ENCODE assay signal across 26 cellular contexts in genomic region chr2:25443766-25444165, GRCh38.
"Had no signal": no experiment of that assay in that cellular context is flagged by ENCODE, and none has a peak within 500 bp of the region (broad histone marks: within the 10 kb centered on the region; RNA-seq: fewer than 3 reads in every experiment).

No MANE protein-coding gene starts in this region.

- FAIRE-seq: colon, endometrium, endothelial cell of umbilical vein, frontal cortex had no signal

- DNase-seq: colonic mucosa; cortex of kidney; dermis blood vessel endothelial cell; dorsolateral prefrontal cortex; effector CD4-positive, alpha-beta T cell; effector CD8-positive, alpha-beta T cell; effector memory CD4-positive, alpha-beta T cell; effector memory CD8-positive, alpha-beta T cell; endodermal cell; erythroblast; esophagus squamous epithelium; foreskin fibroblast; foreskin keratinocyte; foreskin melanocyte; gastrocnemius medialis; glutamatergic neuron; heart left ventricle; heart right ventricle had no signal

- H3K4me1 ChIP-seq: colonic mucosa, esophagus squamous epithelium, foreskin keratinocyte, gastrocnemius medialis, heart left ventricle, heart right ventricle had no signal

- H3K9me3 ChIP-seq: colonic mucosa, esophagus muscularis mucosa, esophagus squamous epithelium, gastrocnemius medialis, gastroesophageal sphincter, heart left ventricle, heart right ventricle had no signal

- H3K4me3 ChIP-seq: colonic mucosa, coronary artery, dorsolateral prefrontal cortex, esophagus muscularis mucosa, esophagus squamous epithelium, gastrocnemius medialis, gastroesophageal sphincter, heart left ventricle, heart right ventricle had no signal

- H3K27ac ChIP-seq: colonic mucosa, coronary artery, dorsolateral prefrontal cortex, epithelial cell of prostate, esophagus muscularis mucosa, esophagus squamous epithelium, foreskin keratinocyte, gastrocnemius medialis, gastroesophageal sphincter, heart left ventricle, heart right ventricle had no signal

- H3K36me3 ChIP-seq: colonic mucosa, esophagus muscularis mucosa, esophagus squamous epithelium, gastrocnemius medialis, gastroesophageal sphincter, heart right ventricle had no signal

- H3K27me3 ChIP-seq: colonic mucosa, dorsolateral prefrontal cortex, esophagus muscularis mucosa, esophagus squamous epithelium, foreskin keratinocyte, gastrocnemius medialis, gastroesophageal sphincter, heart left ventricle, heart right ventricle had no signal
